8 cellular contexts compared by ENCODE assay signal in genomic region chr16:86740817-86741799, GRCh38.
DNase-seq lines count a peak whose midpoint lies in the region; TF ChIP-seq lines count a peak whose summit lies in the region.

No MANE protein-coding gene starts in this region.

- H3K4me3 ChIP-seq in fibroblast of the aortic adventitia (ENCODE audit: low read depth, low read length) (peak overlapping the region; percentile 59), parathyroid adenoma (ENCODE audit: low read depth, low read length) (no peak overlapping the region)

- H3K36me3 ChIP-seq in ES-I3 (ENCODE audit: insufficient read depth, low read length) (0 out of 2 replicates have a peak, but pooled peaks cover 8% of the 10 kb centered on the region), parathyroid adenoma (ENCODE audit: control insufficient read depth, insufficient read depth, low read length) (no peaks in the 10 kb centered on the region)

- H3K9ac ChIP-seq in ES-I3 (ENCODE audit: low read depth, low read length) = peak overlapping the region; percentile 44
- no peak overlapping the region for H3K9ac ChIP-seq in parathyroid adenoma

- H3K4me1 ChIP-seq in ES-I3 (ENCODE audit: insufficient read depth, low read length) (peaks cover 4% of the 10 kb centered on the region; the same call in 1 of the 2 replicates), parathyroid adenoma (no peaks in the 10 kb centered on the region)

- no peaks in the 10 kb centered on the region for H3K9me3 ChIP-seq in ES-I3 (ENCODE audit: control insufficient read depth, insufficient read depth, low read length)
- H3K9me3 ChIP-seq in parathyroid adenoma (ENCODE audit: control insufficient read depth, low read length) = no peaks in the 10 kb centered on the region

- no peaks in the 10 kb centered on the region for H3K79me2 ChIP-seq in parathyroid adenoma

- peak overlapping the region; percentile 24 for H3K27ac ChIP-seq in parathyroid adenoma

- H2AFZ ChIP-seq in parathyroid adenoma = no peak overlapping the region

- H3K4me2 ChIP-seq in parathyroid adenoma (ENCODE audit: low read length) = no peak overlapping the region

- peak; percentile 92 for DNase-seq in SW480 (ENCODE audit: low spot score)
- DNase-seq in fibroblast of the aortic adventitia (ENCODE audit: low read depth) = peak; percentile 76
- no peak for DNase-seq in OCI-M2 (lab: John Stamatoyannopoulos, UW; ENCODE audit: unreplicated experiment)
- no peak for DNase-seq in NCI-H510A (lab: John Stamatoyannopoulos, UW)
- no peak for DNase-seq in GM10266 (ENCODE audit: extremely low spot score)
- no peak for DNase-seq in C1 segment of cervical spinal cord (lab: John Stamatoyannopoulos, UW)

- TF ChIP-seq CTCF in fibroblast of the aortic adventitia (IDR thresholded peaks at IDR 0.05; ENCODE audit: insufficient read depth, low read length) (no peak), parathyroid adenoma (IDR thresholded peaks at IDR 0.05) (no peak), GM10266 (IDR thresholded peaks at IDR 0.05; ENCODE audit: control insufficient read depth, insufficient read depth, low read depth, missing control alignments) (no peak)

- H3K27me3 ChIP-seq in parathyroid adenoma (ENCODE audit: control insufficient read depth, insufficient read depth, low read length) = no peaks in the 10 kb centered on the region

Comparison
In these comparisons a context has a peak if more than half of its experiments do, and no peak if none do; other contexts are left out.
1. DNase-seq: peak in SW480 (single experiment) and fibroblast of the aortic adventitia (single experiment); none in OCI-M2 (single experiment), NCI-H510A (single experiment), GM10266 (single experiment) and C1 segment of cervical spinal cord (0 of 14).